8 cellular contexts compared by ENCODE assay signal in the genomic region with DNA sequence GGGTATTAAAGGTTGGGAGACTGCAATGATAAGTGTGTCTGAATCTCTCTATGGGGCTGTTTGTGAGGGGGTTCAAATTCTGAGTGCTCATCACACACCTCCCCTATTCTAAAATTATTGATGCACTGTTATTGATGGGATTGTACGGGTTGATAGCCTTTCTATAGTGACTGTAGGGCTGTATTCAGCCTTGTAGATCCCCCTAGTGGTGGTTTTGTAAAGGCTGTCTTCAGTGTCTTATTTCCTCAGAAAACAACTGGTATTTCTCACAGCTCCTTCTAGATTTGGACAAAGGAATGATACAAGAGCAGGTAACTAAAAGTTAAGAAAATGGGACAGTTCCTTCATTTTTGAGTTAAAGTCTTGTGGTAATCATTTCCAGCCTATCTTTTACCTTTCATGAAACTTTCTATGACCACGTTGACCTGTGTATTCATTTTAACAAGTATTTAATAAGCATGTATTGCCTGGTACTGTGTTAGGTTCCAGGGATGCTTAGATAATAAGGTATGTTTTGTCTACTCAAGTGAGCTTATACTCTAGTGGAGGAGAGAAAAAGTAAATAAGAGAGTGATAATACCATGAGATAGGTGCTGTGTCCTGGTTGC. TPM values are rescaled to one million over a fixed set of nuclear protein-coding genes. Genes with fewer than 3 reads are reported as not detected.
A peak's percentile ranks its signal among the peaks of the same experiment; 100 is the strongest.
DNase-seq lines count a peak whose midpoint lies in the region; ATAC-seq, FAIRE-seq and TF ChIP-seq lines count a peak whose summit lies in the region.

No MANE protein-coding gene starts in this region.

- no peak overlapping the region for H3K4me3 ChIP-seq in astrocyte (ENCODE audit: insufficient read depth, low read depth, low read length)
- no peak overlapping the region for H3K4me3 ChIP-seq in thyroid gland (replicated peaks in 1 of 3)

- H3K4me1 ChIP-seq in astrocyte (ENCODE audit: insufficient read depth, low read length) (peaks cover 4% of the 10 kb centered on the region), thyroid gland (peaks cover 11 to 12% of the 10 kb centered on the region in 2 donors)

- H3K27me3 Mint-ChIP-seq in astrocyte (ENCODE audit: low read depth, unreplicated experiment) = no peaks in the 10 kb centered on the region

- FAIRE-seq in D721Med (lab: Jason Lieb, UNC) (peak; percentile 98), astrocyte (lab: Jason Lieb, UNC) (peak; percentile 52), frontal cortex (lab: Jason Lieb, UNC) (no peak)

- H3K27ac ChIP-seq in astrocyte (ENCODE audit: low read depth, low read length) = no peak overlapping the region
- no peak overlapping the region for H3K27ac ChIP-seq in thyroid gland

- peaks cover 51% of the 10 kb centered on the region for H3K79me2 ChIP-seq in astrocyte (ENCODE audit: insufficient read depth, low read length)

- TF ChIP-seq POLR2A in thyroid gland (IDR thresholded peaks at IDR 0.05) = no peak

- H3K4me1 Mint-ChIP-seq in astrocyte (ENCODE audit: low read depth, unreplicated experiment) = peaks cover 16% of the 10 kb centered on the region

- H3K9me3 Mint-ChIP-seq in astrocyte (ENCODE audit: unreplicated experiment) = no peaks in the 10 kb centered on the region

- ATAC-seq in GM18907 (IDR thresholded peaks at IDR 0.05; ENCODE audit: unreplicated experiment) = peak; percentile 82
- peak; percentile 85 for ATAC-seq in HG03175 (IDR thresholded peaks at IDR 0.05; ENCODE audit: unreplicated experiment)

- peaks cover 5% of the 10 kb centered on the region for H3K36me3 Mint-ChIP-seq in astrocyte (ENCODE audit: low read depth, unreplicated experiment)

- peaks cover 47% of the 10 kb centered on the region for H4K20me1 ChIP-seq in astrocyte (ENCODE audit: insufficient read depth, low read length)

- WGBS in thyroid gland, 2 donors = 42 to 49% methylated on average over 2 of the region's 2 CpGs

- no peak overlapping the region for H2AFZ ChIP-seq in astrocyte (ENCODE audit: low read depth, low read length)

- H3K27me3 ChIP-seq in astrocyte (ENCODE audit: insufficient read depth, low read length) (no peaks in the 10 kb centered on the region), thyroid gland (no peaks in the 10 kb centered on the region)

- H3K9me3 ChIP-seq in astrocyte (ENCODE audit: insufficient read depth, low read depth, low read length) = no peaks in the 10 kb centered on the region
- H3K9me3 ChIP-seq in thyroid gland = no peaks in the 10 kb centered on the region

- H3K36me3 ChIP-seq in astrocyte (ENCODE audit: insufficient read depth, low read length) = peaks cover 32% of the 10 kb centered on the region
- H3K36me3 ChIP-seq in thyroid gland = peaks cover 0 to 11% of the 10 kb centered on the region in 2 donors

- peak; percentile 70 for TF ChIP-seq CTCF in D721Med (IDR thresholded peaks at IDR 0.05; ENCODE audit: insufficient read depth, missing control alignments)
- peak; percentile 87 for TF ChIP-seq CTCF in astrocyte (IDR thresholded peaks at IDR 0.05; ENCODE audit: insufficient read depth, low read depth, low read length)
- peak; percentile 46 to 80 (median 72) for TF ChIP-seq CTCF in thyroid gland (IDR thresholded peaks at IDR 0.05)

- H3K4me2 ChIP-seq in astrocyte (ENCODE audit: low read length) = no peak overlapping the region

- no peak overlapping the region for H3K9ac ChIP-seq in astrocyte (ENCODE audit: low read length)

- H3K4me3 Mint-ChIP-seq in astrocyte (ENCODE audit: unreplicated experiment) = peak overlapping the region; percentile 66

- no peak for DNase-seq in D721Med (ENCODE audit: insufficient read length, low spot score)
- DNase-seq in NCI-H69 (lab: John Stamatoyannopoulos, UW) = peak; percentile 86
- no peak for DNase-seq in astrocyte (ENCODE audit: low read depth)
- DNase-seq in iris pigment epithelial cell (ENCODE audit: low read depth) = peak; percentile 58
- no peak for DNase-seq in thyroid gland
- no peak for DNase-seq in frontal cortex (ENCODE audit: low spot score in 2 of 2)

- intact Hi-C loops in thyroid gland (cut with DNase I) = no loop called here

- H3K27ac Mint-ChIP-seq in astrocyte (ENCODE audit: unreplicated experiment) = no peak overlapping the region

RNA-seq across cellular contexts. Expression of gene SMAD4, which starts 21.2 kb away (rescaled TPM):
- total RNA-seq in astrocyte (84.3 and 87.7 TPM in 2 replicates), thyroid gland (100 to 1,000 TPM; 163 to 305 (median 250) TPM), frontal cortex (63.2 TPM)

Comparison
In these comparisons a context has a peak if more than half of its experiments do, and no peak if none do; other contexts are left out.
1. DNase-seq: peak in NCI-H69 (single experiment) and iris pigment epithelial cell (single experiment); none in D721Med (single experiment), astrocyte (single experiment), thyroid gland (0 of 2) and frontal cortex (0 of 2).
2. Peak in every context shown above with its lines, with median percentiles within 50 percentile points of each other: CTCF ChIP-seq.